11 cellular contexts compared by ENCODE assay signal in genomic region chr1:164767257-164768044, GRCh38.
DNase-seq lines count a peak whose midpoint lies in the region; ATAC-seq and TF ChIP-seq lines count a peak whose summit lies in the region.
"Had no signal": no experiment of that assay in that cellular context is flagged by ENCODE, and none has a peak within 500 bp of the region (broad histone marks: within the 10 kb centered on the region; RNA-seq: fewer than 3 reads in every experiment).

No MANE protein-coding gene starts in this region.

- peak overlapping the region; percentile 30 for H3K27ac Mint-ChIP-seq in Caco-2 (ENCODE audit: unreplicated experiment)
- no peak overlapping the region for H3K27ac Mint-ChIP-seq in CD8-positive, alpha-beta T cell

- no peaks in the 10 kb centered on the region for H3K27me3 Mint-ChIP-seq in Caco-2 (ENCODE audit: insufficient read depth, unreplicated experiment)
- no peaks in the 10 kb centered on the region for H3K27me3 Mint-ChIP-seq in CD8-positive, alpha-beta T cell (ENCODE audit: low read depth)

- CTCF ChIA-PET in Caco-2 (lab: Charles Lee), result interaction anchor here (0.6 kb wide), 1 partner anchor 37 kb away, joined by 3 read pairs; no protein-coding TSS in a partner anchor
- CTCF ChIA-PET in CD8-positive, alpha-beta T cell (lab: Charles Lee), result no interaction called here

- DNase-seq in Caco-2 (no peak), RPMI7951 (ENCODE audit: low read depth) (peak; percentile 92), fibroblast of pulmonary artery (ENCODE audit: low read depth) (peak; percentile 98), renal cortical epithelial cell (ENCODE audit: low read depth) (peak; percentile 88), GM13976 (ENCODE audit: low spot score) (no peak), HPDE6-E6E7 (ENCODE audit: extremely low spot score) (no peak), HT-29 (ENCODE audit: low spot score) (no peak)
- DNase-seq in CD8-positive, alpha-beta T cell, result no peak
- DNase-seq: effector CD8-positive, alpha-beta T cell; NCI-H1092; SJCRH30 had no signal

- TF ChIP-seq CTCF in Caco-2 (IDR thresholded peaks at IDR 0.05; ENCODE audit: insufficient read depth in 1 of 2, low read depth in 1 of 2, low read length in 1 of 2, severe bottlenecking in 1 of 2, unreplicated experiment in 1 of 2) (no peak), fibroblast of pulmonary artery (IDR thresholded peaks at IDR 0.05; ENCODE audit: low read length, missing control alignments) (no peak), GM13976 (IDR thresholded peaks at IDR 0.05; ENCODE audit: borderline replicate concordance, control extremely low read depth, extremely low read depth, insufficient read depth, missing control alignments) (no peak)
- no peak for TF ChIP-seq CTCF in CD8-positive, alpha-beta T cell (IDR thresholded peaks at IDR 0.05)

- H3K36me3 ChIP-seq in Caco-2 (ENCODE audit: control insufficient read depth, insufficient read depth, low read length), result peaks cover 1% of the 10 kb centered on the region; the same call in 1 of the 2 replicates
- H3K36me3 ChIP-seq in CD8-positive, alpha-beta T cell (ENCODE audit: insufficient read depth, low read length), result no peaks in the 10 kb centered on the region
- H3K36me3 ChIP-seq: SJCRH30 had no signal

- H3K9me3 Mint-ChIP-seq in Caco-2 (ENCODE audit: unreplicated experiment), result no peaks in the 10 kb centered on the region
- H3K9me3 Mint-ChIP-seq in CD8-positive, alpha-beta T cell, result no peaks in the 10 kb centered on the region

- no peak for ATAC-seq in CD8-positive, alpha-beta T cell

- peaks cover 39% of the 10 kb centered on the region for H3K4me1 Mint-ChIP-seq in Caco-2 (ENCODE audit: low read depth, unreplicated experiment)
- no peaks in the 10 kb centered on the region for H3K4me1 Mint-ChIP-seq in CD8-positive, alpha-beta T cell (ENCODE audit: low read depth)

- in situ Hi-C loops in GM13976 (cut with MboI; ENCODE audit: low sequenced_read_pairs, unreplicated experiment), result no loop called here

- H3K27me3 ChIP-seq in Caco-2 (replicated peaks; ENCODE audit: control insufficient read depth, insufficient read depth, low read length), result no peaks in the 10 kb centered on the region
- no peaks in the 10 kb centered on the region for H3K27me3 ChIP-seq in CD8-positive, alpha-beta T cell (ENCODE audit: insufficient read depth, low read length)
- H3K27me3 ChIP-seq: SJCRH30 had no signal

- no TSS peak for BruUV-seq in Caco-2 (replicated peaks; lab: Mats Ljungman, UMichigan)

- H3K4me1 ChIP-seq in Caco-2, result peaks cover 46% of the 10 kb centered on the region
- H3K4me1 ChIP-seq in CD8-positive, alpha-beta T cell (ENCODE audit: insufficient read depth, low read length), result no peaks in the 10 kb centered on the region

- H3K4me3 ChIP-seq in Caco-2 (ENCODE audit: low read depth, low read length), result no peak overlapping the region
- no peak overlapping the region for H3K4me3 ChIP-seq in fibroblast of pulmonary artery (replicated peaks; ENCODE audit: low read depth, low read length)
- H3K4me3 ChIP-seq in CD8-positive, alpha-beta T cell (ENCODE audit: low read depth, low read length), result no peak overlapping the region
- H3K4me3 ChIP-seq: SJCRH30 had no signal

- H3K4me3 Mint-ChIP-seq in Caco-2 (ENCODE audit: unreplicated experiment), result no peak overlapping the region
- no peak overlapping the region for H3K4me3 Mint-ChIP-seq in CD8-positive, alpha-beta T cell

- no peak overlapping the region for H3K27ac ChIP-seq in CD8-positive, alpha-beta T cell (ENCODE audit: low read depth, low read length)
- H3K27ac ChIP-seq: SJCRH30 had no signal

- POLR2A ChIA-PET in Caco-2 (lab: Charles Lee), result no interaction called here
- POLR2A ChIA-PET in CD8-positive, alpha-beta T cell (lab: Charles Lee), result no interaction called here

- H3K9me3 ChIP-seq in Caco-2, result no peaks in the 10 kb centered on the region
- H3K9me3 ChIP-seq in CD8-positive, alpha-beta T cell (ENCODE audit: low read length), result no peaks in the 10 kb centered on the region
- H3K9me3 ChIP-seq: SJCRH30 had no signal

- intact Hi-C loops in Caco-2 (cut with micrococcal nuclease; ENCODE audit: unreplicated experiment), result no loop called here
- intact Hi-C loops in CD8-positive, alpha-beta T cell (cut with DNase I, micrococcal nuclease), result no loop called here

- H3K36me3 Mint-ChIP-seq in Caco-2 (ENCODE audit: insufficient read depth, unreplicated experiment), result no peaks in the 10 kb centered on the region
- H3K36me3 Mint-ChIP-seq in CD8-positive, alpha-beta T cell, result no peaks in the 10 kb centered on the region

Comparison
In these comparisons a context has a peak if more than half of its experiments do, and no peak if none do; other contexts are left out.
1. DNase-seq: peak in RPMI7951 (single experiment), fibroblast of pulmonary artery (single experiment) and renal cortical epithelial cell (single experiment); none in Caco-2 (0 of 2), CD8-positive, alpha-beta T cell (0 of 7), GM13976 (single experiment), HPDE6-E6E7 (single experiment) and HT-29 (single experiment).